1 cellular context compared by ENCODE assay signal in genomic region chr20:58239216-58239615, GRCh38.
TF ChIP-seq lines count a peak whose summit lies in the region.

No MANE protein-coding gene starts in this region.

TF ChIP-seq in GM23338, 12 proteins besides CTCF, POLR2A, EP300 and RAD21 (continued from another document):
- TF ChIP-seq ZNF462 (CRISPR knock-in tag; IDR thresholded peaks at IDR 0.05), result no peak
- TF ChIP-seq ETS1 (IDR thresholded peaks at IDR 0.05), result no peak
- no peak for TF ChIP-seq STAT1 (IDR thresholded peaks at IDR 0.05; ENCODE audit: unreplicated experiment)
